Comparison of ENCODE assay signal across 20 cellular contexts in genomic region chr10:35075228-35075627, GRCh38. TPM values are rescaled to one million over a fixed set of nuclear protein-coding genes. Genes with fewer than 3 reads are reported as not detected.
DNase-seq lines count a peak whose midpoint lies in the region; ATAC-seq, FAIRE-seq and TF ChIP-seq lines count a peak whose summit lies in the region.
"Had no signal": no experiment of that assay in that cellular context is flagged by ENCODE, and none has a peak within 500 bp of the region (broad histone marks: within the 10 kb centered on the region; RNA-seq: fewer than 3 reads in every experiment).

No MANE protein-coding gene starts in this region.

- POLR2A ChIA-PET in CD4-positive, alpha-beta T cell (lab: Charles Lee), result no interaction called here

- no peak overlapping the region for H3K4me2 ChIP-seq in astrocyte (ENCODE audit: low read length)
- H3K4me2 ChIP-seq: BLaER1 had no signal

- intact Hi-C loops in CD4-positive, alpha-beta T cell (cut with DNase I, micrococcal nuclease), result no loop called here
- intact Hi-C loops in aorta (cut with DNase I), result no loop called here

- 68 to 75% methylated on average over 3 of the region's 3 CpGs for WGBS in aorta, 2 donors

- CTCF ChIA-PET in CD4-positive, alpha-beta T cell (lab: Charles Lee), result no interaction called here

- H3K4me1 ChIP-seq in astrocyte (ENCODE audit: insufficient read depth, low read length) (peaks cover 28% of the 10 kb centered on the region), aorta (ENCODE audit: control insufficient read depth in 1 of 2, insufficient read depth in 2 of 2, low read length in 2 of 2) (peaks cover 0 to 2% of the 10 kb centered on the region in 2 donors)
- H3K4me1 ChIP-seq: BLaER1 had no signal

- no peak for ATAC-seq in CD4-positive, alpha-beta T cell (ENCODE audit: poor library complexity)
- ATAC-seq in aorta (ENCODE audit: low FRiP score), result no peak

- H3K9me3 ChIP-seq in CD4-positive, alpha-beta T cell (ENCODE audit: control insufficient read depth, low read length), result no peaks in the 10 kb centered on the region
- H3K9me3 ChIP-seq in astrocyte (ENCODE audit: insufficient read depth, low read depth, low read length) (no peaks in the 10 kb centered on the region), aorta (ENCODE audit: control insufficient read depth, low read length) (no peaks in the 10 kb centered on the region)
- H3K9me3 ChIP-seq: BLaER1 had no signal

- H3K36me3 Mint-ChIP-seq in CD4-positive, alpha-beta T cell (ENCODE audit: low read depth), result peaks cover 39% of the 10 kb centered on the region
- peaks cover 10% of the 10 kb centered on the region for H3K36me3 Mint-ChIP-seq in HFFc6 (ENCODE audit: low read depth)
- peaks cover 6% of the 10 kb centered on the region for H3K36me3 Mint-ChIP-seq in astrocyte (ENCODE audit: low read depth, unreplicated experiment)

- H4K20me1 ChIP-seq in astrocyte (ENCODE audit: insufficient read depth, low read length), result peaks cover 38% of the 10 kb centered on the region

- no peak overlapping the region for H3K4me3 ChIP-seq in astrocyte (ENCODE audit: insufficient read depth, low read depth, low read length)
- H3K4me3 ChIP-seq in aorta (ENCODE audit: low read length in 2 of 2), result no peak overlapping the region
- H3K4me3 ChIP-seq: BLaER1 had no signal

- no peaks in the 10 kb centered on the region for H3K27me3 Mint-ChIP-seq in CD4-positive, alpha-beta T cell
- no peaks in the 10 kb centered on the region; the same call in 1 of the 2 replicates for H3K27me3 Mint-ChIP-seq in HFFc6 (ENCODE audit: insufficient read depth)
- H3K27me3 Mint-ChIP-seq in astrocyte (ENCODE audit: low read depth, unreplicated experiment), result no peaks in the 10 kb centered on the region
- H3K27me3 Mint-ChIP-seq: CD8-positive, alpha-beta memory T cell had no signal

- no peaks in the 10 kb centered on the region for H3K36me3 ChIP-seq in astrocyte (ENCODE audit: insufficient read depth, low read length)
- peaks cover 0 to 4% of the 10 kb centered on the region in 2 donors for H3K36me3 ChIP-seq in aorta (ENCODE audit: control insufficient read depth in 1 of 2, insufficient read depth in 2 of 2, low read length in 1 of 2)

- no peak for DNase-seq in CD4-positive, alpha-beta T cell
- DNase-seq in HFFc6 (no peak), astrocyte (ENCODE audit: low read depth) (no peak), putamen (ENCODE audit: low spot score) (peak; percentile 14), NCI-H1694 (lab: John Stamatoyannopoulos, UW) (no peak), activated gamma-delta T cell treated with Interleukin-2 at 50 U/mL for 16 hours (no peak), aorta (no peak)
- DNase-seq: 8988T; CD8-positive, alpha-beta memory T cell; COR-L47; DMS 273 treated with DMSO at 0.1 percent for 48 hours; DMS53; DND-41; H9 had no signal

- no peak overlapping the region for H2AFZ ChIP-seq in astrocyte (ENCODE audit: low read depth, low read length)

- no peak for TF ChIP-seq CTCF in CD4-positive, alpha-beta T cell (IDR thresholded peaks at IDR 0.05)
- TF ChIP-seq CTCF in HFFc6 (IDR thresholded peaks at IDR 0.05), result no peak
- TF ChIP-seq CTCF in astrocyte (IDR thresholded peaks at IDR 0.05; ENCODE audit: insufficient read depth, low read depth, low read length), result no peak

- H3K9ac ChIP-seq in astrocyte (ENCODE audit: low read length), result no peak overlapping the region
- H3K9ac ChIP-seq: BLaER1 had no signal

- H3K27ac Mint-ChIP-seq in CD4-positive, alpha-beta T cell, result peak overlapping the region; percentile 63
- peak overlapping the region; percentile 11; the same call in 1 of the 2 replicates for H3K27ac Mint-ChIP-seq in HFFc6
- no peak overlapping the region for H3K27ac Mint-ChIP-seq in astrocyte (ENCODE audit: unreplicated experiment)
- H3K27ac Mint-ChIP-seq: CD14-positive monocyte, H9 had no signal

- no peak for FAIRE-seq in astrocyte (lab: Jason Lieb, UNC)
- FAIRE-seq: GM12891, GM19239, H1 had no signal

- no peaks in the 10 kb centered on the region for H3K9me3 Mint-ChIP-seq in CD4-positive, alpha-beta T cell
- H3K9me3 Mint-ChIP-seq in HFFc6 (no peaks in the 10 kb centered on the region), astrocyte (ENCODE audit: unreplicated experiment) (no peaks in the 10 kb centered on the region)
- H3K9me3 Mint-ChIP-seq: CD8-positive, alpha-beta memory T cell; H9 had no signal

- H3K27me3 ChIP-seq in CD4-positive, alpha-beta T cell (ENCODE audit: control insufficient read depth, insufficient read depth, low read length), result no peaks in the 10 kb centered on the region
- H3K27me3 ChIP-seq in astrocyte (ENCODE audit: insufficient read depth, low read length) (no peaks in the 10 kb centered on the region), aorta (ENCODE audit: control insufficient read depth in 1 of 2, insufficient read depth in 2 of 2, low read length in 1 of 2) (no peaks in the 10 kb centered on the region)
- H3K27me3 ChIP-seq: BLaER1 had no signal

- H3K4me1 Mint-ChIP-seq in CD4-positive, alpha-beta T cell (ENCODE audit: low read depth), result peaks cover 32% of the 10 kb centered on the region
- peaks cover 45% of the 10 kb centered on the region for H3K4me1 Mint-ChIP-seq in HFFc6 (ENCODE audit: low read depth)
- H3K4me1 Mint-ChIP-seq in astrocyte (ENCODE audit: low read depth, unreplicated experiment), result peaks cover 17% of the 10 kb centered on the region

- no peak overlapping the region for H3K27ac ChIP-seq in CD4-positive, alpha-beta T cell (ENCODE audit: low read depth, low read length)
- H3K27ac ChIP-seq in astrocyte (ENCODE audit: low read depth, low read length) (no peak overlapping the region), aorta (ENCODE audit: low read depth in 1 of 2, low read length in 2 of 2) (no peak overlapping the region)
- H3K27ac ChIP-seq: BLaER1, HL-60 had no signal

- no peak overlapping the region for H3K4me3 Mint-ChIP-seq in CD4-positive, alpha-beta T cell
- H3K4me3 Mint-ChIP-seq in HFFc6 (no peak overlapping the region), astrocyte (ENCODE audit: unreplicated experiment) (peak overlapping the region; percentile 12)
- H3K4me3 Mint-ChIP-seq: CD14-positive monocyte; CD8-positive, alpha-beta memory T cell; H9 had no signal

- H3K79me2 ChIP-seq in astrocyte (ENCODE audit: insufficient read depth, low read length), result peaks cover 81% of the 10 kb centered on the region

RNA-seq across cellular contexts. Expression of gene CUL2, which starts 14.9 kb away (rescaled TPM):
- total RNA-seq in CD4-positive, alpha-beta T cell, result 10 to 100 TPM; 30.1 to 32.4 TPM
- 10 to 100 TPM; 42.5 to 55.7 (median 51.3) TPM for total RNA-seq in HFFc6 (2021; fragmentation: NEBNext Ultra II Directional; extraction: Animal tissue kit (Norgen Biotek cat#: 25700))
- 48.0 and 49.2 TPM in 2 replicates for total RNA-seq in astrocyte
- total RNA-seq in aorta, result 10 to 100 TPM; 24.3 to 28.1 TPM
- polyA plus RNA-seq in aorta, result 10 to 100 TPM in 1 of 2 donors, 1 to 10 TPM in 1; 10.0 to 14.3 TPM

RNA-seq across cellular contexts. Expression of gene CREM, which starts 51.4 kb away (rescaled TPM):
- total RNA-seq in CD4-positive, alpha-beta T cell, result 10 to 100 TPM; 65.7 to 67.0 TPM
- total RNA-seq in HFFc6 (2021; fragmentation: NEBNext Ultra II Directional; extraction: Animal tissue kit (Norgen Biotek cat#: 25700)), result 10 to 100 TPM; 21.1 to 34.0 (median 30.2) TPM
- total RNA-seq in astrocyte, result 38.3 and 42.7 TPM in 2 replicates
- total RNA-seq in aorta, result 10 to 100 TPM; 42.5 to 52.0 TPM
- polyA plus RNA-seq in aorta, result 10 to 100 TPM; 38.9 to 71.5 TPM
